In the genomic region with DNA sequence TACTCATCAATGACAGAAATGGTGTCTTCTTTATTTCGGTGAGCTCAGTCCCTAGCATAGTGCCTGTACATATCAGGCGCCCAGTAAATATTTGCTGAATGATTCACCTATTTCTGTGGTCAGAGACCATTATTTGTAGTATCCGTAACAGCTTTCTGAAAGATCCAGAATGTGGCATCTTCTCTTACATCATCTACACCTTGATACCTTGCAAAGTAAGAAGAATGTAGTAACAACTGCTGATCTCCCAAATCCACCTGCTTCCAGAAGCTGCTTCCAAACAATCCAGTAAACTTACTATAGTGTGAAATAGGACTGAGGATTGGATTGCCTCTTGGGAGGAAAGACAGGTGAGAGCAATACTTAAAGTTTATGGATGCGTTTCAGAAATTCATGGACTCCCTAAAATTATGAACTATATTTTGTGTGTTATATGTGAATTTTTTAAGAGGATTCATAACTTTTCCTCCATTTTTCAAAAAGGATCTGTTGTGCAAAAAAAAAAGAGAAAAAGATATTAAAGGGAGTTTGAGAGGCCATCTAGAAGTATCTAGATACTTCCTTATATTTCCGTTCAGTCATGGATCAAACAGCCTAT, we compare ENCODE assay signal across 1 cellular context.
A peak's percentile ranks its signal among the peaks of the same experiment; 100 is the strongest.
TF ChIP-seq lines count a peak whose summit lies in the region.

No MANE protein-coding gene starts in this region.

TF ChIP-seq in HepG2, 621 proteins besides CTCF, POLR2A, EP300 and RAD21 (continued from another document and continues in another):
- TF ChIP-seq, protein P1, sequence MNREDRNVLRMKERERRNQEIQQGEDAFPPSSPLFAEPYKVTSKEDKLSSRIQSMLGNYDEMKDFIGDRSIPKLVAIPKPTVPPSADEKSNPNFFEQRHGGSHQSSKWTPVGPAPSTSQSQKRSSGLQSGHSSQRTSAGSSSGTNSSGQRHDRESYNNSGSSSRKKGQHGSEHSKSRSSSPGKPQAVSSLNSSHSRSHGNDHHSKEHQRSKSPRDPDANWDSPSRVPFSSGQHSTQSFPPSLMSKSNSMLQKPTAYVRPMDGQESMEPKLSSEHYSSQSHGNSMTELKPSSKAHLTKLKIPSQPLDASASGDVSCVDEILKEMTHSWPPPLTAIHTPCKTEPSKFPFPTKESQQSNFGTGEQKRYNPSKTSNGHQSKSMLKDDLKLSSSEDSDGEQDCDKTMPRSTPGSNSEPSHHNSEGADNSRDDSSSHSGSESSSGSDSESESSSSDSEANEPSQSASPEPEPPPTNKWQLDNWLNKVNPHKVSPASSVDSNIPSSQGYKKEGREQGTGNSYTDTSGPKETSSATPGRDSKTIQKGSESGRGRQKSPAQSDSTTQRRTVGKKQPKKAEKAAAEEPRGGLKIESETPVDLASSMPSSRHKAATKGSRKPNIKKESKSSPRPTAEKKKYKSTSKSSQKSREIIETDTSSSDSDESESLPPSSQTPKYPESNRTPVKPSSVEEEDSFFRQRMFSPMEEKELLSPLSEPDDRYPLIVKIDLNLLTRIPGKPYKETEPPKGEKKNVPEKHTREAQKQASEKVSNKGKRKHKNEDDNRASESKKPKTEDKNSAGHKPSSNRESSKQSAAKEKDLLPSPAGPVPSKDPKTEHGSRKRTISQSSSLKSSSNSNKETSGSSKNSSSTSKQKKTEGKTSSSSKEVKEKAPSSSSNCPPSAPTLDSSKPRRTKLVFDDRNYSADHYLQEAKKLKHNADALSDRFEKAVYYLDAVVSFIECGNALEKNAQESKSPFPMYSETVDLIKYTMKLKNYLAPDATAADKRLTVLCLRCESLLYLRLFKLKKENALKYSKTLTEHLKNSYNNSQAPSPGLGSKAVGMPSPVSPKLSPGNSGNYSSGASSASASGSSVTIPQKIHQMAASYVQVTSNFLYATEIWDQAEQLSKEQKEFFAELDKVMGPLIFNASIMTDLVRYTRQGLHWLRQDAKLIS (CRISPR knock-in tag; IDR thresholded peaks at IDR 0.05): no peak
- TF ChIP-seq ZKSCAN1 (IDR thresholded peaks at IDR 0.05; ENCODE audit: low read length) (no peak), SNRNP70 (IDR thresholded peaks at IDR 0.05; ENCODE audit: low read depth, low read length) (no peak), KAT2B (IDR thresholded peaks at IDR 0.05; ENCODE audit: borderline replicate concordance, low read depth, low read length) (no peak), RELA (CRISPR knock-in tag; IDR thresholded peaks at IDR 0.05) (no peak), ZFP36L2 (CRISPR knock-in tag; IDR thresholded peaks at IDR 0.05) (no peak), SPEN (CRISPR knock-in tag; IDR thresholded peaks at IDR 0.05; ENCODE audit: low read depth) (no peak), DNMT3B (CRISPR knock-in tag; conservative IDR thresholded peaks at IDR 0.05) (0 out of 2 replicates have a peak, but pooled peaks have one; percentile 39), ZNF746 (CRISPR knock-in tag; IDR thresholded peaks at IDR 0.05) (no peak), ZNF343 (CRISPR knock-in tag; IDR thresholded peaks at IDR 0.05) (no peak), ZNF781 (CRISPR knock-in tag; IDR thresholded peaks at IDR 0.05; ENCODE audit: borderline replicate concordance, not compliant biosample characterization) (no peak), HMG20A (CRISPR knock-in tag; IDR thresholded peaks at IDR 0.05; ENCODE audit: borderline replicate concordance) (peak; percentile 81; the same call in 1 of the 2 replicates), FIP1L1 (IDR thresholded peaks at IDR 0.05; ENCODE audit: borderline replicate concordance, insufficient read depth, low read depth, low read length) (no peak), ZNF274 (CRISPR knock-in tag; IDR thresholded peaks at IDR 0.05) (no peak), TCF12 (IDR thresholded peaks at IDR 0.05) (no peak), TCF12 (CRISPR knock-in tag; IDR thresholded peaks at IDR 0.05) (no peak), MYNN (CRISPR knock-in tag; IDR thresholded peaks at IDR 0.05; ENCODE audit: low read depth) (no peak), FOXA3 (CRISPR knock-in tag; IDR thresholded peaks at IDR 0.05) (peak; percentile 95), ZSCAN25 (CRISPR knock-in tag; IDR thresholded peaks at IDR 0.05) (no peak), KDM1A (CRISPR knock-in tag; IDR thresholded peaks at IDR 0.05) (no peak; the same call in 1 of the 2 replicates), SOX6 (IDR thresholded peaks at IDR 0.05) (no peak), SOX6 (CRISPR knock-in tag; IDR thresholded peaks at IDR 0.05) (peak; percentile 85), TOPORS (CRISPR knock-in tag; IDR thresholded peaks at IDR 0.05) (no peak), RFX3 (CRISPR knock-in tag; IDR thresholded peaks at IDR 0.05) (no peak), HNRNPLL (IDR thresholded peaks at IDR 0.05; ENCODE audit: low read depth, low read length, poor library complexity, severe bottlenecking) (no peak), KAT8 (CRISPR knock-in tag; IDR thresholded peaks at IDR 0.05) (peak; percentile 19; the same call in 1 of the 2 replicates), PITX1 (CRISPR knock-in tag; IDR thresholded peaks at IDR 0.05) (no peak)
- TF ChIP-seq, protein P2, sequence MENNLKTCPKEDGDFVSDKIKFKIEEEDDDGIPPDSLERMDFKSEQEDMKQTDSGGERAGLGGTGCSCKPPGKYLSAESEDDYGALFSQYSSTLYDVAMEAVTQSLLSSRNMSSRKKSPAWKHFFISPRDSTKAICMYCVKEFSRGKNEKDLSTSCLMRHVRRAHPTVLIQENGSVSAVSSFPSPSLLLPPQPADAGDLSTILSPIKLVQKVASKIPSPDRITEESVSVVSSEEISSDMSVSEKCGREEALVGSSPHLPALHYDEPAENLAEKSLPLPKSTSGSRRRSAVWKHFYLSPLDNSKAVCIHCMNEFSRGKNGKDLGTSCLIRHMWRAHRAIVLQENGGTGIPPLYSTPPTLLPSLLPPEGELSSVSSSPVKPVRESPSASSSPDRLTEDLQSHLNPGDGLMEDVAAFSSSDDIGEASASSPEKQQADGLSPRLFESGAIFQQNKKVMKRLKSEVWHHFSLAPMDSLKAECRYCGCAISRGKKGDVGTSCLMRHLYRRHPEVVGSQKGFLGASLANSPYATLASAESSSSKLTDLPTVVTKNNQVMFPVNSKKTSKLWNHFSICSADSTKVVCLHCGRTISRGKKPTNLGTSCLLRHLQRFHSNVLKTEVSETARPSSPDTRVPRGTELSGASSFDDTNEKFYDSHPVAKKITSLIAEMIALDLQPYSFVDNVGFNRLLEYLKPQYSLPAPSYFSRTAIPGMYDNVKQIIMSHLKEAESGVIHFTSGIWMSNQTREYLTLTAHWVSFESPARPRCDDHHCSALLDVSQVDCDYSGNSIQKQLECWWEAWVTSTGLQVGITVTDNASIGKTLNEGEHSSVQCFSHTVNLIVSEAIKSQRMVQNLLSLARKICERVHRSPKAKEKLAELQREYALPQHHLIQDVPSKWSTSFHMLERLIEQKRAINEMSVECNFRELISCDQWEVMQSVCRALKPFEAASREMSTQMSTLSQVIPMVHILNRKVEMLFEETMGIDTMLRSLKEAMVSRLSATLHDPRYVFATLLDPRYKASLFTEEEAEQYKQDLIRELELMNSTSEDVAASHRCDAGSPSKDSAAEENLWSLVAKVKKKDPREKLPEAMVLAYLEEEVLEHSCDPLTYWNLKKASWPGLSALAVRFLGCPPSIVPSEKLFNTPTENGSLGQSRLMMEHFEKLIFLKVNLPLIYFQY (CRISPR knock-in tag; IDR thresholded peaks at IDR 0.05; ENCODE audit: borderline replicate concordance): no peak
- TF ChIP-seq, protein P3, sequence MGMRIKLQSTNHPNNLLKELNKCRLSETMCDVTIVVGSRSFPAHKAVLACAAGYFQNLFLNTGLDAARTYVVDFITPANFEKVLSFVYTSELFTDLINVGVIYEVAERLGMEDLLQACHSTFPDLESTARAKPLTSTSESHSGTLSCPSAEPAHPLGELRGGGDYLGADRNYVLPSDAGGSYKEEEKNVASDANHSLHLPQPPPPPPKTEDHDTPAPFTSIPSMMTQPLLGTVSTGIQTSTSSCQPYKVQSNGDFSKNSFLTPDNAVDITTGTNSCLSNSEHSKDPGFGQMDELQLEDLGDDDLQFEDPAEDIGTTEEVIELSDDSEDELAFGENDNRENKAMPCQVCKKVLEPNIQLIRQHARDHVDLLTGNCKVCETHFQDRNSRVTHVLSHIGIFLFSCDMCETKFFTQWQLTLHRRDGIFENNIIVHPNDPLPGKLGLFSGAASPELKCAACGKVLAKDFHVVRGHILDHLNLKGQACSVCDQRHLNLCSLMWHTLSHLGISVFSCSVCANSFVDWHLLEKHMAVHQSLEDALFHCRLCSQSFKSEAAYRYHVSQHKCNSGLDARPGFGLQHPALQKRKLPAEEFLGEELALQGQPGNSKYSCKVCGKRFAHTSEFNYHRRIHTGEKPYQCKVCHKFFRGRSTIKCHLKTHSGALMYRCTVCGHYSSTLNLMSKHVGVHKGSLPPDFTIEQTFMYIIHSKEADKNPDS (CRISPR knock-in tag; IDR thresholded peaks at IDR 0.05): peak; percentile 56; the same call in 1 of the 2 replicates
- TF ChIP-seq, protein P4, sequence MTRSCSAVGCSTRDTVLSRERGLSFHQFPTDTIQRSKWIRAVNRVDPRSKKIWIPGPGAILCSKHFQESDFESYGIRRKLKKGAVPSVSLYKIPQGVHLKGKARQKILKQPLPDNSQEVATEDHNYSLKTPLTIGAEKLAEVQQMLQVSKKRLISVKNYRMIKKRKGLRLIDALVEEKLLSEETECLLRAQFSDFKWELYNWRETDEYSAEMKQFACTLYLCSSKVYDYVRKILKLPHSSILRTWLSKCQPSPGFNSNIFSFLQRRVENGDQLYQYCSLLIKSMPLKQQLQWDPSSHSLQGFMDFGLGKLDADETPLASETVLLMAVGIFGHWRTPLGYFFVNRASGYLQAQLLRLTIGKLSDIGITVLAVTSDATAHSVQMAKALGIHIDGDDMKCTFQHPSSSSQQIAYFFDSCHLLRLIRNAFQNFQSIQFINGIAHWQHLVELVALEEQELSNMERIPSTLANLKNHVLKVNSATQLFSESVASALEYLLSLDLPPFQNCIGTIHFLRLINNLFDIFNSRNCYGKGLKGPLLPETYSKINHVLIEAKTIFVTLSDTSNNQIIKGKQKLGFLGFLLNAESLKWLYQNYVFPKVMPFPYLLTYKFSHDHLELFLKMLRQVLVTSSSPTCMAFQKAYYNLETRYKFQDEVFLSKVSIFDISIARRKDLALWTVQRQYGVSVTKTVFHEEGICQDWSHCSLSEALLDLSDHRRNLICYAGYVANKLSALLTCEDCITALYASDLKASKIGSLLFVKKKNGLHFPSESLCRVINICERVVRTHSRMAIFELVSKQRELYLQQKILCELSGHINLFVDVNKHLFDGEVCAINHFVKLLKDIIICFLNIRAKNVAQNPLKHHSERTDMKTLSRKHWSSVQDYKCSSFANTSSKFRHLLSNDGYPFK (CRISPR knock-in tag; IDR thresholded peaks at IDR 0.05; ENCODE audit: borderline replicate concordance): no peak
- TF ChIP-seq, protein P5, sequence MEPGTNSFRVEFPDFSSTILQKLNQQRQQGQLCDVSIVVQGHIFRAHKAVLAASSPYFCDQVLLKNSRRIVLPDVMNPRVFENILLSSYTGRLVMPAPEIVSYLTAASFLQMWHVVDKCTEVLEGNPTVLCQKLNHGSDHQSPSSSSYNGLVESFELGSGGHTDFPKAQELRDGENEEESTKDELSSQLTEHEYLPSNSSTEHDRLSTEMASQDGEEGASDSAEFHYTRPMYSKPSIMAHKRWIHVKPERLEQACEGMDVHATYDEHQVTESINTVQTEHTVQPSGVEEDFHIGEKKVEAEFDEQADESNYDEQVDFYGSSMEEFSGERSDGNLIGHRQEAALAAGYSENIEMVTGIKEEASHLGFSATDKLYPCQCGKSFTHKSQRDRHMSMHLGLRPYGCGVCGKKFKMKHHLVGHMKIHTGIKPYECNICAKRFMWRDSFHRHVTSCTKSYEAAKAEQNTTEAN (CRISPR knock-in tag; conservative IDR thresholded peaks at IDR 0.05): no peak
- TF ChIP-seq, protein P6, sequence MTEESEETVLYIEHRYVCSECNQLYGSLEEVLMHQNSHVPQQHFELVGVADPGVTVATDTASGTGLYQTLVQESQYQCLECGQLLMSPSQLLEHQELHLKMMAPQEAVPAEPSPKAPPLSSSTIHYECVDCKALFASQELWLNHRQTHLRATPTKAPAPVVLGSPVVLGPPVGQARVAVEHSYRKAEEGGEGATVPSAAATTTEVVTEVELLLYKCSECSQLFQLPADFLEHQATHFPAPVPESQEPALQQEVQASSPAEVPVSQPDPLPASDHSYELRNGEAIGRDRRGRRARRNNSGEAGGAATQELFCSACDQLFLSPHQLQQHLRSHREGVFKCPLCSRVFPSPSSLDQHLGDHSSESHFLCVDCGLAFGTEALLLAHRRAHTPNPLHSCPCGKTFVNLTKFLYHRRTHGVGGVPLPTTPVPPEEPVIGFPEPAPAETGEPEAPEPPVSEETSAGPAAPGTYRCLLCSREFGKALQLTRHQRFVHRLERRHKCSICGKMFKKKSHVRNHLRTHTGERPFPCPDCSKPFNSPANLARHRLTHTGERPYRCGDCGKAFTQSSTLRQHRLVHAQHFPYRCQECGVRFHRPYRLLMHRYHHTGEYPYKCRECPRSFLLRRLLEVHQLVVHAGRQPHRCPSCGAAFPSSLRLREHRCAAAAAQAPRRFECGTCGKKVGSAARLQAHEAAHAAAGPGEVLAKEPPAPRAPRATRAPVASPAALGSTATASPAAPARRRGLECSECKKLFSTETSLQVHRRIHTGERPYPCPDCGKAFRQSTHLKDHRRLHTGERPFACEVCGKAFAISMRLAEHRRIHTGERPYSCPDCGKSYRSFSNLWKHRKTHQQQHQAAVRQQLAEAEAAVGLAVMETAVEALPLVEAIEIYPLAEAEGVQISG (CRISPR knock-in tag; IDR thresholded peaks at IDR 0.05): no peak
- TF ChIP-seq, protein P7, sequence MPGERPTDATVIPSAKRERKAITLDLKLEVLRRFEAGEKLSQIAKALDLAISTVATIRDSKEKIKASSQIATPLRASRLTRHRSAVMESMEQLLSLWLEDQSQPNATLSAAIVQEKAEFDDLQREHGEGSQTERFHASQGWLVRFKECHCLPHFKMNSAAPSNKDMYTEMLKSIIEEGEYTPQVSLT (CRISPR knock-in tag; IDR thresholded peaks at IDR 0.05; ENCODE audit: borderline replicate concordance, low read depth): no peak
- TF ChIP-seq, protein P8, sequence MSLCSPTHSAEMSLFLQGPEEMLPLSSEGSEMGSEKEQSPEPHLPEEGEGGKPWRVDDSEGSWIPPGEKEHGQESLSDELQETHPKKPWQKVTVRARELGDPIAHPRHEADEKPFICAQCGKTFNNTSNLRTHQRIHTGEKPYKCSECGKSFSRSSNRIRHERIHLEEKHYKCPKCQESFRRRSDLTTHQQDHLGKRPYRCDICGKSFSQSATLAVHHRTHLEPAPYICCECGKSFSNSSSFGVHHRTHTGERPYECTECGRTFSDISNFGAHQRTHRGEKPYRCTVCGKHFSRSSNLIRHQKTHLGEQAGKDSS (CRISPR knock-in tag; IDR thresholded peaks at IDR 0.05; ENCODE audit: borderline replicate concordance, low read depth): no peak
- TF ChIP-seq, protein P9, sequence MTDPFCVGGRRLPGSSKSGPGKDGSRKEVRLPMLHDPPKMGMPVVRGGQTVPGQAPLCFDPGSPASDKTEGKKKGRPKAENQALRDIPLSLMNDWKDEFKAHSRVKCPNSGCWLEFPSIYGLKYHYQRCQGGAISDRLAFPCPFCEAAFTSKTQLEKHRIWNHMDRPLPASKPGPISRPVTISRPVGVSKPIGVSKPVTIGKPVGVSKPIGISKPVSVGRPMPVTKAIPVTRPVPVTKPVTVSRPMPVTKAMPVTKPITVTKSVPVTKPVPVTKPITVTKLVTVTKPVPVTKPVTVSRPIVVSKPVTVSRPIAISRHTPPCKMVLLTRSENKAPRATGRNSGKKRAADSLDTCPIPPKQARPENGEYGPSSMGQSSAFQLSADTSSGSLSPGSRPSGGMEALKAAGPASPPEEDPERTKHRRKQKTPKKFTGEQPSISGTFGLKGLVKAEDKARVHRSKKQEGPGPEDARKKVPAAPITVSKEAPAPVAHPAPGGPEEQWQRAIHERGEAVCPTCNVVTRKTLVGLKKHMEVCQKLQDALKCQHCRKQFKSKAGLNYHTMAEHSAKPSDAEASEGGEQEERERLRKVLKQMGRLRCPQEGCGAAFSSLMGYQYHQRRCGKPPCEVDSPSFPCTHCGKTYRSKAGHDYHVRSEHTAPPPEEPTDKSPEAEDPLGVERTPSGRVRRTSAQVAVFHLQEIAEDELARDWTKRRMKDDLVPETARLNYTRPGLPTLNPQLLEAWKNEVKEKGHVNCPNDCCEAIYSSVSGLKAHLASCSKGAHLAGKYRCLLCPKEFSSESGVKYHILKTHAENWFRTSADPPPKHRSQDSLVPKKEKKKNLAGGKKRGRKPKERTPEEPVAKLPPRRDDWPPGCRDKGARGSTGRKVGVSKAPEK (CRISPR knock-in tag; IDR thresholded peaks at IDR 0.05; ENCODE audit: borderline replicate concordance): no peak
